Comparison of ENCODE assay signal across 32 cellular contexts in the genomic region with DNA sequence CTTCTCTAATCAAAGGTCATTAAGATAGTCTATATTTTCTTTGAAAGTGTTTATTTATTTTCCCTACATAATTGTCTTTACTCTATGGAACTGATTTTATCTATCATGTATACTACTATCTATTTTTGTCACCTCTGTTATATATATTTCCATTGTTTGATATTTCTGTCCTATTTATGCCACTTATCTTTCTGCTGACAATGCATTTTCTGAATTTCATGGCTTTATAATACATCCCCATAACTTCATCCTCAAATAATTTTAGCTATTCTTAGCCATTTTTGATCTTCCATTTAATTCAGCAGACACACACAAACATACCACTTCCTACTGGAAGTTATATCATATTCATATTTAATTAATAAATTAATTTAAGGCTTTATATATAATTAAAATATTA.
"Had no signal": no experiment of that assay in that cellular context is flagged by ENCODE, and none has a peak within 500 bp of the region (broad histone marks: within the 10 kb centered on the region; RNA-seq: fewer than 3 reads in every experiment).

No MANE protein-coding gene starts in this region.

- ATAC-seq: activated naive CD4-positive, alpha-beta T cell treated with anti-CD3 and anti-CD28 coated beads, Interleukin-2, amount 50 U/mL, for 72 hours; activated T-cell treated with anti-CD3 and anti-CD28 coated beads, Interleukin-2, amount 50 U/mL, for 72 hours; foreskin keratinocyte; gastrocnemius medialis; heart left ventricle; T-helper 17 cell had no signal

- H3K27me3 Mint-ChIP-seq: activated CD4-positive, alpha-beta memory T cell treated with anti-CD3 and anti-CD28 coated beads, Interleukin-2, amount 10 ng/mL, durations not matched to agents 7 days and 5 days; activated CD4-positive, alpha-beta T cell treated with anti-CD3 and anti-CD28 coated beads, Interleukin-2, amount 10 ng/mL, durations not matched to agents 7 days and 5 days; activated naive CD4-positive, alpha-beta T cell treated with anti-CD3 and anti-CD28 coated beads, Interleukin-2, amount 10 ng/mL, durations not matched to agents 7 days and 5 days; activated naive CD8-positive, alpha-beta T cell treated with anti-CD3 and anti-CD28 coated beads, Interleukin-2, amount 10 ng/mL, durations not matched to agents 7 days and 5 days; activated T-cell treated with anti-CD3 and anti-CD28 coated beads, Interleukin-2, amount 50 U/mL, for 24 hours; brain; T-helper 17 cell had no signal

- H3K27ac ChIP-seq: ascending aorta, breast epithelium, cardiac muscle cell, colonic mucosa, esophagus muscularis mucosa, foreskin keratinocyte, gastrocnemius medialis, heart left ventricle had no signal

- DNase-seq: activated CD4-positive, alpha-beta memory T cell treated with anti-CD3 and anti-CD28 coated beads, Interleukin-2, amount 10 ng/mL, durations not matched to agents 7 days and 5 days; activated CD4-positive, alpha-beta T cell treated with anti-CD3 and anti-CD28 coated beads for 1 hour; activated CD4-positive, alpha-beta T cell treated with anti-CD3 and anti-CD28 coated beads for 4 hours; activated CD4-positive, alpha-beta T cell treated with anti-CD3 and anti-CD28 coated beads, Interleukin-2, amount 10 ng/mL, durations not matched to agents 7 days and 5 days; activated CD4-positive, alpha-beta T cell treated with anti-CD3 and anti-CD28 coated beads, Interleukin-2, amount 50 U/mL, for 4 hours; activated CD8-positive, alpha-beta memory T cell treated with anti-CD3 and anti-CD28 coated beads, Interleukin-2, amount 50 U/mL, for 48 hours; activated gamma-delta T cell; activated naive CD4-positive, alpha-beta T cell; activated naive CD4-positive, alpha-beta T cell treated with anti-CD3 and anti-CD28 coated beads, Interleukin-2, amount 10 ng/mL, durations not matched to agents 7 days and 5 days; activated naive CD8-positive, alpha-beta T cell treated with anti-CD3 and anti-CD28 coated beads, Interleukin-2, amount 10 ng/mL, durations not matched to agents 7 days and 5 days; activated T-cell treated with anti-CD3 and anti-CD28 coated beads for 4 hours; activated T-cell treated with anti-CD3 and anti-CD28 coated beads, Interleukin-2, amount 50 U/mL, for 24 hours; activated T-cell treated with anti-CD3 and anti-CD28 coated beads, Interleukin-2, amount 50 U/mL, for 72 hours; central memory CD4-positive, alpha-beta T cell; cerebellar nuclear complex; colonic mucosa; effector memory CD4-positive, alpha-beta T cell; erythroblast; foreskin keratinocyte; gastrocnemius medialis; glutamatergic neuron; heart left ventricle; T-helper 1 cell; T-helper 17 cell; T1000 had no signal

- H3K4me1 ChIP-seq: ascending aorta, breast epithelium, colonic mucosa, foreskin keratinocyte, gastrocnemius medialis, heart left ventricle had no signal

- H3K9me3 ChIP-seq: ascending aorta, colonic mucosa, esophagus muscularis mucosa, gastrocnemius medialis had no signal

- H3K4me3 ChIP-seq: ascending aorta, breast epithelium, cardiac muscle cell, colonic mucosa, esophagus muscularis mucosa, gastrocnemius medialis, heart left ventricle had no signal

- H3K9me3 Mint-ChIP-seq: activated naive CD4-positive, alpha-beta T cell treated with anti-CD3 and anti-CD28 coated beads, Interleukin-2, amount 10 ng/mL, durations not matched to agents 7 days and 5 days had no signal

- H3K36me3 Mint-ChIP-seq: activated naive CD4-positive, alpha-beta T cell treated with anti-CD3 and anti-CD28 coated beads, Interleukin-2, amount 10 ng/mL, durations not matched to agents 7 days and 5 days; activated naive CD4-positive, alpha-beta T cell treated with anti-CD3 and anti-CD28 coated beads, Interleukin-2, amount 50 U/mL, for 72 hours; activated naive CD8-positive, alpha-beta T cell treated with anti-CD3 and anti-CD28 coated beads, Interleukin-2, amount 10 ng/mL, durations not matched to agents 7 days and 5 days had no signal

- H3K27ac Mint-ChIP-seq: activated CD4-positive, alpha-beta memory T cell treated with anti-CD3 and anti-CD28 coated beads, Interleukin-2, amount 10 ng/mL, durations not matched to agents 7 days and 5 days; activated CD4-positive, alpha-beta T cell treated with anti-CD3 and anti-CD28 coated beads, Interleukin-2, amount 10 ng/mL, durations not matched to agents 7 days and 5 days; activated naive CD4-positive, alpha-beta T cell treated with anti-CD3 and anti-CD28 coated beads, Interleukin-2, amount 10 ng/mL, durations not matched to agents 7 days and 5 days; activated naive CD4-positive, alpha-beta T cell treated with anti-CD3 and anti-CD28 coated beads, Interleukin-2, amount 50 U/mL, for 72 hours; activated naive CD8-positive, alpha-beta T cell treated with anti-CD3 and anti-CD28 coated beads, Interleukin-2, amount 10 ng/mL, durations not matched to agents 7 days and 5 days; activated T-cell treated with anti-CD3 and anti-CD28 coated beads, Interleukin-2, amount 50 U/mL, for 24 hours; activated T-cell treated with anti-CD3 and anti-CD28 coated beads, Interleukin-2, amount 50 U/mL, for 72 hours; brain; T-helper 17 cell; T-helper 2 cell treated with Interferon-gamma antibody and Interleukin-4, amounts not matched to agents 5 μg/mL and 100 μg/mL, for 36 hours had no signal

- H3K4me1 Mint-ChIP-seq: activated CD4-positive, alpha-beta memory T cell treated with anti-CD3 and anti-CD28 coated beads, Interleukin-2, amount 10 ng/mL, durations not matched to agents 7 days and 5 days; activated CD4-positive, alpha-beta T cell treated with anti-CD3 and anti-CD28 coated beads, Interleukin-2, amount 10 ng/mL, durations not matched to agents 7 days and 5 days; activated naive CD4-positive, alpha-beta T cell treated with anti-CD3 and anti-CD28 coated beads, Interleukin-2, amount 10 ng/mL, durations not matched to agents 7 days and 5 days; activated naive CD8-positive, alpha-beta T cell treated with anti-CD3 and anti-CD28 coated beads, Interleukin-2, amount 10 ng/mL, durations not matched to agents 7 days and 5 days; T-helper 17 cell had no signal

- H3K27me3 ChIP-seq: ascending aorta, breast epithelium, cardiac muscle cell, colonic mucosa, esophagus muscularis mucosa, foreskin keratinocyte, gastrocnemius medialis, heart left ventricle had no signal

- H3K36me3 ChIP-seq: ascending aorta, breast epithelium, cardiac muscle cell, colonic mucosa, gastrocnemius medialis, heart left ventricle had no signal

- H3K4me3 Mint-ChIP-seq: activated CD4-positive, alpha-beta memory T cell treated with anti-CD3 and anti-CD28 coated beads, Interleukin-2, amount 10 ng/mL, durations not matched to agents 7 days and 5 days; activated CD4-positive, alpha-beta T cell treated with anti-CD3 and anti-CD28 coated beads, Interleukin-2, amount 10 ng/mL, durations not matched to agents 7 days and 5 days; activated naive CD4-positive, alpha-beta T cell treated with anti-CD3 and anti-CD28 coated beads, Interleukin-2, amount 10 ng/mL, durations not matched to agents 7 days and 5 days; activated naive CD8-positive, alpha-beta T cell treated with anti-CD3 and anti-CD28 coated beads, Interleukin-2, amount 10 ng/mL, durations not matched to agents 7 days and 5 days; activated T-cell treated with anti-CD3 and anti-CD28 coated beads, Interleukin-2, amount 50 U/mL, for 24 hours; activated T-cell treated with anti-CD3 and anti-CD28 coated beads, Interleukin-2, amount 50 U/mL, for 72 hours; brain; T-helper 17 cell; T-helper 2 cell treated with Interferon-gamma antibody and Interleukin-4, amounts not matched to agents 5 μg/mL and 100 μg/mL, for 36 hours had no signal
